ENCODE assay signal across 19 cellular contexts in the genomic region with DNA sequence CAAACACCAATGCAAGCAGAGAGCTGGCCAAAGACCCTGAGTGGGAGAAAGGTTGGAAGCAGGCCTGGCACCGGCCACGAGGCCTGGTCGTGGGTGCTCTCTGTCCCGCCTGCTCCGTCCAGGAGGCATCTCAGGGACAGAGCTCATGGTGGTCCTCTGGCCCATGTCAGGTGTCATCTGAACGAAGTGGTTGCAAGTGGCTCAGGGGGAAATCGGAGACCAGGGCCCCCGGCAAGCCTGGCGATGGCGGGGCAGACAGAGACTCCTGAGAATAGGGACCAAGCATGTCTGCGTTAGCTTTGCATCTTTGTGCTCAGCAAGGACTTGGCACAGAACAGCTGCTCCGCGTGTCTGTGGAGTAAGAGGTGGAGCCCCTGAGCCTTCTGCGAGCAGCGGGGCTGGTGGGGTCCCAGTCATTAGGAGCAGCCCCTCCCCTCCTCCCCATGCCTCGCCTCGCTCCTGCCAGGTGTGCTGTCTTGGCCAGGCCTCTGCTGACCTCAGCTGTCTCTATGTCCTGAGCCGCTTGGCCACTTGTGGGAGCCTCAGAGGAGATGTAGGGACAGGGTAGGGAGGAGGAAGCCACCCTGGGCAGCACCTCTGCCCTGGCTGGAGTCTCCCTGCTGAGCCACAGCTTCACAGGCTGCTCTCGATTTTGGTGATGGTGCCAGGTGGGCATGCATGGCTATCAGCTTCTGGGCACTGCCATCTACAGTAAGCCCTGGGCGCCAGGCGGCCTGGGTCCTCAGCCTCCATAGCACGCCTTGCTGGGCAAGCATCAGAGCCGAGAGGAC.
DNase-seq lines count a peak whose midpoint lies in the region; ATAC-seq, FAIRE-seq and TF ChIP-seq lines count a peak whose summit lies in the region.
"Had no signal": no experiment of that assay in that cellular context is flagged by ENCODE, and none has a peak within 500 bp of the region (broad histone marks: within the 10 kb centered on the region; RNA-seq: fewer than 3 reads in every experiment).

No MANE protein-coding gene starts in this region.

- no peak overlapping the region for H3K27ac ChIP-seq in IMR-90 (ENCODE audit: insufficient read depth, low read length)
- H3K27ac ChIP-seq in H1 (ENCODE audit: low read depth, low read length) = no peak overlapping the region
- H3K27ac ChIP-seq in sigmoid colon = no peak overlapping the region
- H3K27ac ChIP-seq: neutrophil, PC-9, thyroid gland had no signal

- CTCF ChIA-PET in IMR-90 (lab: Yijun Ruan, JAX) = no interaction called here
- CTCF ChIA-PET in H1 (lab: Charles Lee; ENCODE audit: partially characterized antibody) = interaction anchor here (0.7 kb wide), 1 partner anchor 296 kb away, joined by 3 read pairs; no protein-coding TSS in a partner anchor

- peaks cover 2% of the 10 kb centered on the region; the same call in 1 of the 2 replicates for H3K9me1 ChIP-seq in IMR-90 (ENCODE audit: insufficient read depth, low read length)

- no TSS peak for BruUV-seq in IMR-90 (replicated peaks; lab: Mats Ljungman, UMichigan)

- no peak overlapping the region for H4K8ac ChIP-seq in IMR-90 (ENCODE audit: low read depth in 2 of 2, low read length in 2 of 2)
- no peak overlapping the region for H4K8ac ChIP-seq in H1 (ENCODE audit: extremely low read depth, insufficient read depth, low read length)

- H3K18ac ChIP-seq in IMR-90 (ENCODE audit: low read depth, low read length) (no peak overlapping the region), H1 (ENCODE audit: extremely low read depth, low read length) (peak overlapping the region; percentile 32; the same call in 1 of the 2 replicates)

- no peak overlapping the region for H3K56ac ChIP-seq in IMR-90 (ENCODE audit: extremely low read depth, insufficient read depth, low read length)
- no peak overlapping the region for H3K56ac ChIP-seq in H1 (replicated peaks; ENCODE audit: insufficient read length, low read depth, low read length)

- H2AK9ac ChIP-seq in IMR-90 (replicated peaks; ENCODE audit: low read depth, low read length, poor library complexity) = no peak overlapping the region

- no peak overlapping the region for H3K9ac ChIP-seq in IMR-90 (ENCODE audit: low read depth, low read length)
- H3K9ac ChIP-seq in H1 (replicated peaks in 1 of 4; ENCODE audit: extremely low read depth in 1 of 4, low read depth in 3 of 4, low read length in 3 of 4) = no peak overlapping the region

- no peak overlapping the region for H3K4me3 ChIP-seq in IMR-90 (ENCODE audit: insufficient read depth, low read depth, low read length)
- no peak overlapping the region for H3K4me3 ChIP-seq in H1 (ENCODE audit: extremely low read depth in 1 of 4, insufficient read depth in 2 of 4, low read depth in 3 of 4, low read length in 4 of 4)
- no peak overlapping the region for H3K4me3 ChIP-seq in sigmoid colon
- H3K4me3 ChIP-seq: PC-9, thyroid gland had no signal

- dilution Hi-C loops in IMR-90 (cut with HindIII; ENCODE audit: low sequenced_read_pairs, unreplicated experiment) = no loop called here

- intact Hi-C loops in IMR-90 (cut with micrococcal nuclease) = no loop called here
- intact Hi-C loops in sigmoid colon (cut with DNase I) = no loop called here

- H3K23me2 ChIP-seq in H1 (ENCODE audit: low read depth, low read length) = no peaks in the 10 kb centered on the region

- TF ChIP-seq POLR2A in GM12891 (IDR thresholded peaks at IDR 0.05; ENCODE audit: low read depth, low read length) (no peak), IMR-90 (IDR thresholded peaks at IDR 0.05; ENCODE audit: low read depth, low read length) (no peak), H1 (IDR thresholded peaks at IDR 0.05; ENCODE audit: control extremely low read depth in 1 of 2, low read depth in 2 of 2, low read length in 2 of 2) (no peak), sigmoid colon (IDR thresholded peaks at IDR 0.05) (no peak)

- no peak overlapping the region for H3K23ac ChIP-seq in IMR-90 (ENCODE audit: low read depth, low read length)
- H3K23ac ChIP-seq in H1 (ENCODE audit: insufficient read length) = no peak overlapping the region

- peak; percentile 6 for DNase-seq in GM12891 (ENCODE audit: insufficient read length, low spot score)
- DNase-seq in IMR-90 = no peak
- peak in 1 of 2 experiments; percentile 32 for DNase-seq in H1 (ENCODE audit: low read depth in 1 of 2, low spot score in 2 of 2)
- DNase-seq in sigmoid colon = peak; percentile 41
- DNase-seq in AG08395 (ENCODE audit: low spot score) = no peak
- DNase-seq: activated B cell treated with CpG ODN at 0.5 μM for 24 hours; activated gamma-delta T cell treated with Interleukin-2 at 50 U/mL for 16 hours; caudate nucleus; effector CD4-positive, alpha-beta T cell; NCI-H526 treated with DMSO at 0.1 percent for 48 hours; PC-9; retina; stimulated activated CD4-positive, alpha-beta T cell treated with anti-CD3 and anti-CD28 coated beads, Interleukin-15, amount 100 ng/mL, for 24 hours; T-helper 17 cell; thyroid gland had no signal

- H2BK120ac ChIP-seq in IMR-90 (ENCODE audit: low read depth, low read length) = no peak overlapping the region
- H2BK120ac ChIP-seq in H1 (replicated peaks; ENCODE audit: low read depth, low read length) = no peak overlapping the region

- H4K5ac ChIP-seq in IMR-90 (ENCODE audit: low read depth, low read length) (no peak overlapping the region), H1 (ENCODE audit: insufficient read length, low read depth, low read length) (no peak overlapping the region)

- TF ChIP-seq CTCF in IMR-90 (conservative IDR thresholded peaks at IDR 0.05; ENCODE audit: low read depth, low read length) (no peak), H1 (IDR thresholded peaks at IDR 0.05; ENCODE audit: control extremely low read depth in 1 of 3, insufficient read depth in 1 of 3, low read depth in 1 of 3, low read length in 3 of 3) (no peak), sigmoid colon (IDR thresholded peaks at IDR 0.05) (no peak)

- no peak overlapping the region for H2BK5ac ChIP-seq in IMR-90 (ENCODE audit: low read depth, low read length, poor library complexity, severe bottlenecking)
- no peak overlapping the region for H2BK5ac ChIP-seq in H1 (ENCODE audit: low read depth, low read length)

- no peak overlapping the region for H2AFZ ChIP-seq in IMR-90 (replicated peaks; ENCODE audit: low read length, poor library complexity)
- H2AFZ ChIP-seq in H1 (ENCODE audit: low read length) = no peak overlapping the region
- H2AFZ ChIP-seq: PC-9 had no signal

- no peak overlapping the region; the same call in 2 of the 3 replicates for H2BK15ac ChIP-seq in IMR-90 (ENCODE audit: low read depth, low read length)
- peak overlapping the region; percentile 19; the same call in 1 of the 2 replicates for H2BK15ac ChIP-seq in H1 (ENCODE audit: low read length)

- H3K79me1 ChIP-seq in IMR-90 (ENCODE audit: low read depth in 1 of 2, low read length in 2 of 2) = no peaks in the 10 kb centered on the region
- no peaks in the 10 kb centered on the region for H3K79me1 ChIP-seq in H1 (ENCODE audit: low read depth, low read length)

- no peaks in the 10 kb centered on the region for H3K27me3 ChIP-seq in IMR-90 (ENCODE audit: control insufficient read depth, insufficient read depth, low read length)
- H3K27me3 ChIP-seq in H1 (replicated peaks in 1 of 4; ENCODE audit: control insufficient read depth in 3 of 4, extremely low read depth in 1 of 4, insufficient read depth in 3 of 4, low read length in 3 of 4) = no peaks in the 10 kb centered on the region
- no peaks in the 10 kb centered on the region for H3K27me3 ChIP-seq in sigmoid colon
- H3K27me3 ChIP-seq: neutrophil, thyroid gland had no signal

- ATAC-seq in IMR-90 (ENCODE audit: low read depth) = no peak
- ATAC-seq in HG03159 (IDR thresholded peaks at IDR 0.05; ENCODE audit: unreplicated experiment) = no peak
- no peak for ATAC-seq in GM21423 (IDR thresholded peaks at IDR 0.05; ENCODE audit: unreplicated experiment)
- ATAC-seq: esophagus mucosa, T-helper 17 cell had no signal

- no peaks in the 10 kb centered on the region for H3K79me2 ChIP-seq in H1 (ENCODE audit: control insufficient read depth in 1 of 2, insufficient read depth in 2 of 2, low read length in 2 of 2)

- H3K9me3 ChIP-seq in IMR-90 (ENCODE audit: control insufficient read depth, insufficient read depth, low read length) (no peaks in the 10 kb centered on the region), H1 (ENCODE audit: insufficient read depth in 2 of 2, low read depth in 1 of 2, low read length in 1 of 2) (no peaks in the 10 kb centered on the region), sigmoid colon (no peaks in the 10 kb centered on the region)
- H3K9me3 ChIP-seq: neutrophil, thyroid gland had no signal

- H3K14ac ChIP-seq in IMR-90 (replicated peaks; ENCODE audit: low read depth, low read length) = no peak overlapping the region
- no peak overlapping the region for H3K14ac ChIP-seq in H1 (ENCODE audit: insufficient read length)

- H2BK20ac ChIP-seq in IMR-90 (ENCODE audit: low read depth, low read length) (no peak overlapping the region), H1 (ENCODE audit: low read length) (no peak overlapping the region)

- WGBS in IMR-90 (ENCODE audit: extremely low coverage in 2 of 2, insufficient read length in 1 of 2), 2 experiments = 76% methylated on average over 6 of the region's 23 CpGs; no CpG with 5 or more reads in 1 of the 2 experiments
- 90% methylated on average over 23 of the region's 23 CpGs; no CpG with 5 or more reads in 1 of the 2 experiments for WGBS in H1 (ENCODE audit: extremely low coverage in 1 of 2, insufficient coverage in 1 of 2, insufficient read length in 1 of 2, insufficient replicate concordance in 2 of 2, low coverage in 1 of 2, low lambda C conversion rate in 2 of 2, missing lambda C conversion rate in 1 of 2), 2 experiments
- WGBS in sigmoid colon, 2 donors = 90 to 93% methylated on average over 23 of the region's 23 CpGs

- H2AK5ac ChIP-seq in IMR-90 (ENCODE audit: low read depth, low read length) = peak overlapping the region; percentile 8; the same call in 1 of the 2 replicates
- H2AK5ac ChIP-seq in H1 (ENCODE audit: low read depth, low read length) = 0 out of 2 replicates have a peak overlapping the region, but pooled peaks have one; percentile 39

- FAIRE-seq in GM12891 (lab: Jason Lieb, UNC) = no peak
- no peak for FAIRE-seq in H1 (lab: Jason Lieb, UNC)

- H4K91ac ChIP-seq in IMR-90 (ENCODE audit: insufficient read depth, low read depth, low read length) (no peak overlapping the region; the same call in 1 of the 2 replicates), H1 (replicated peaks; ENCODE audit: insufficient read length, low read length) (no peak overlapping the region)

- no peaks in the 10 kb centered on the region for H4K20me1 ChIP-seq in IMR-90 (ENCODE audit: insufficient read depth, low read length)
- no peaks in the 10 kb centered on the region for H4K20me1 ChIP-seq in H1 (replicated peaks in 1 of 2; ENCODE audit: control insufficient read depth in 1 of 2, insufficient read depth in 2 of 2, low read length in 2 of 2)

- no peak overlapping the region for H2BK12ac ChIP-seq in H1 (ENCODE audit: low read depth, low read length)

- H3K4ac ChIP-seq in IMR-90 (ENCODE audit: low read depth, low read length) = no peak overlapping the region
- H3K4ac ChIP-seq in H1 (replicated peaks; ENCODE audit: insufficient read length, low read depth, low read length) = no peak overlapping the region

- H3K4me2 ChIP-seq in IMR-90 (ENCODE audit: low read depth, low read length) (no peak overlapping the region), H1 (ENCODE audit: insufficient read depth in 1 of 2, low read depth in 2 of 2, low read length in 2 of 2) (no peak overlapping the region)
- H3K4me2 ChIP-seq: PC-9 had no signal

- POLR2A ChIA-PET in IMR-90 (lab: Charles Lee; ENCODE audit: unreplicated experiment) (no interaction called here), H1 (lab: Charles Lee; ENCODE audit: partially characterized antibody) (no interaction called here)

- H3K4me1 ChIP-seq in IMR-90 (ENCODE audit: control insufficient read depth, insufficient read depth, low read length) (no peaks in the 10 kb centered on the region), H1 (replicated peaks in 1 of 4; ENCODE audit: control insufficient read depth in 3 of 4, insufficient read depth in 4 of 4, low read length in 3 of 4) (peaks cover 0 to 4% (median 2%) of the 10 kb centered on the region in 4 experiments; a peak in 5 of 7 replicates), sigmoid colon (no peaks in the 10 kb centered on the region)
- H3K4me1 ChIP-seq: thyroid gland had no signal

- H3K36me3 ChIP-seq in IMR-90 (ENCODE audit: control insufficient read depth, insufficient read depth, low read length) (no peaks in the 10 kb centered on the region), H1 (ENCODE audit: control insufficient read depth in 2 of 4, insufficient read depth in 4 of 4, low read length in 3 of 4) (no peaks in the 10 kb centered on the region), sigmoid colon (no peaks in the 10 kb centered on the region)
- H3K36me3 ChIP-seq: neutrophil, thyroid gland had no signal

- TF ChIP-seq EP300 in H1 (IDR thresholded peaks at IDR 0.05; ENCODE audit: borderline replicate concordance in 1 of 2, low read depth in 2 of 2, low read length in 2 of 2) = no peak
- TF ChIP-seq EP300 in sigmoid colon (IDR thresholded peaks at IDR 0.05) = no peak

- TF ChIP-seq RAD21 in IMR-90 (IDR thresholded peaks at IDR 0.05; ENCODE audit: low read length) (no peak), H1 (IDR thresholded peaks at IDR 0.05 in 1 of 2, conservative IDR thresholded peaks at IDR 0.05 in 1 of 2; ENCODE audit: low read depth in 2 of 2, low read length in 2 of 2) (no peak)

- in situ Hi-C loops in IMR-90 (cut with MboI; ENCODE audit: low sequenced_read_pairs) = no loop called here

Comparison
In these comparisons a context has a peak if more than half of its experiments do, and no peak if none do; other contexts are left out.
1. DNase-seq: peak in GM12891 (single experiment) and sigmoid colon (single experiment); none in IMR-90 (single experiment) and AG08395 (single experiment).